Comparison of ENCODE assay signal across 12 cellular contexts in genomic region chr1:67710417-67710816, GRCh38. TPM values are rescaled to one million over a fixed set of nuclear protein-coding genes. Genes with fewer than 3 reads are reported as not detected.
DNase-seq lines count a peak whose midpoint lies in the region; ATAC-seq and TF ChIP-seq lines count a peak whose summit lies in the region.
"Had no signal": no experiment of that assay in that cellular context is flagged by ENCODE, and none has a peak within 500 bp of the region (broad histone marks: within the 10 kb centered on the region; RNA-seq: fewer than 3 reads in every experiment).

No MANE protein-coding gene starts in this region.

- H3K27me3 ChIP-seq in A673 (replicated peaks; ENCODE audit: insufficient read depth, low read depth, low read length, poor library complexity) (no peaks in the 10 kb centered on the region), mesendoderm (ENCODE audit: insufficient read depth, low read length, poor library complexity) (no peaks in the 10 kb centered on the region), PC-9 (ENCODE audit: insufficient read depth, low read depth) (no peaks in the 10 kb centered on the region)
- no peaks in the 10 kb centered on the region for H3K27me3 ChIP-seq in CD8-positive, alpha-beta T cell (ENCODE audit: insufficient read depth, low read length)
- H3K27me3 ChIP-seq: dorsolateral prefrontal cortex had no signal

- H3K79me2 ChIP-seq in mesendoderm (ENCODE audit: control insufficient read depth, insufficient read depth, low read length) (no peaks in the 10 kb centered on the region), PC-9 (ENCODE audit: low read depth) (peaks cover 4% of the 10 kb centered on the region; the same call in 1 of the 2 replicates)

- BruUV-seq in A673 (replicated peaks; lab: Mats Ljungman, UMichigan): no TSS peak
- BruUV-seq in PC-9 (replicated peaks; lab: Mats Ljungman, UMichigan): no TSS peak

- ATAC-seq in CD8-positive, alpha-beta T cell: no peak
- ATAC-seq in HG03175 (IDR thresholded peaks at IDR 0.05; ENCODE audit: unreplicated experiment): no peak
- ATAC-seq: stimulated activated effector memory CD8-positive, alpha-beta T cell treated with anti-CD3 and anti-CD28 coated beads, Interleukin-12 subunit alpha, Interleukin-12 subunit beta, amount 100 ng/mL, for 72 hours had no signal

- no peak overlapping the region for H3K4me3 Mint-ChIP-seq in CD8-positive, alpha-beta T cell
- H3K4me3 Mint-ChIP-seq: stimulated activated effector memory CD8-positive, alpha-beta T cell treated with anti-CD3 and anti-CD28 coated beads, Interleukin-12 subunit alpha, Interleukin-12 subunit beta, amount 100 ng/mL, for 72 hours had no signal

- H3K56ac ChIP-seq in mesendoderm (ENCODE audit: low read length): peak overlapping the region; percentile 75

- H3K36me3 ChIP-seq in A673 (ENCODE audit: insufficient read depth, low read length, poor library complexity, severe bottlenecking): peaks cover 4% of the 10 kb centered on the region
- no peaks in the 10 kb centered on the region for H3K36me3 ChIP-seq in mesendoderm (ENCODE audit: control insufficient read depth, insufficient read depth, low read length)
- H3K36me3 ChIP-seq in CD8-positive, alpha-beta T cell (ENCODE audit: insufficient read depth, low read length): no peaks in the 10 kb centered on the region
- no peaks in the 10 kb centered on the region; the same call in 1 of the 2 replicates for H3K36me3 ChIP-seq in PC-9 (ENCODE audit: low read depth)

- H3K9ac ChIP-seq in mesendoderm (ENCODE audit: low read length): no peak overlapping the region

- H4K5ac ChIP-seq in mesendoderm (ENCODE audit: low read length): no peak overlapping the region

- H2AK5ac ChIP-seq in mesendoderm (ENCODE audit: low read length): no peak overlapping the region

- no peak overlapping the region for H3K27ac Mint-ChIP-seq in CD8-positive, alpha-beta T cell
- H3K27ac Mint-ChIP-seq: activated T-helper 2 cell treated with anti-CD3 and anti-CD28 coated beads, Interferon-gamma antibody, Interleukin-2, Interleukin-4, amounts not matched to agents 10 μg/mL and 5 μg/mL and 100 μg/mL, durations not matched to agents 14 hours and 24 hours and 36 hours; stimulated activated effector memory CD8-positive, alpha-beta T cell treated with anti-CD3 and anti-CD28 coated beads, Interleukin-12 subunit alpha, Interleukin-12 subunit beta, amount 100 ng/mL, for 72 hours had no signal

- no peaks in the 10 kb centered on the region for H3K79me1 ChIP-seq in mesendoderm (ENCODE audit: low read length)

- CTCF ChIA-PET in A673 (lab: Charles Lee) (no interaction called here), PC-9 (lab: Charles Lee) (no interaction called here)
- CTCF ChIA-PET in CD8-positive, alpha-beta T cell (lab: Charles Lee): no interaction called here

- no peaks in the 10 kb centered on the region for H3K4me1 Mint-ChIP-seq in CD8-positive, alpha-beta T cell (ENCODE audit: low read depth)
- H3K4me1 Mint-ChIP-seq: stimulated activated effector memory CD8-positive, alpha-beta T cell treated with anti-CD3 and anti-CD28 coated beads, Interleukin-12 subunit alpha, Interleukin-12 subunit beta, amount 100 ng/mL, for 72 hours had no signal

- DNase-seq in A673 (ENCODE audit: low spot score) (peak; percentile 41), M059J (ENCODE audit: low read depth) (peak; percentile 76), coronary artery (ENCODE audit: low spot score) (no peak), mesendoderm (no peak), PC-9 (no peak)
- DNase-seq in central memory CD4-positive, alpha-beta T cell: no peak
- DNase-seq in CD8-positive, alpha-beta T cell: no peak
- DNase-seq: dorsolateral prefrontal cortex, KG1 had no signal

- peaks cover 9% of the 10 kb centered on the region for H3F3A ChIP-seq in PC-9 (ENCODE audit: insufficient read depth, low read depth)

- H3K4me3 ChIP-seq in A673 (ENCODE audit: low read depth, low read length, poor library complexity, severe bottlenecking): no peak overlapping the region
- H3K4me3 ChIP-seq in coronary artery: peak overlapping the region; percentile 22
- no peak overlapping the region for H3K4me3 ChIP-seq in mesendoderm (ENCODE audit: low read length)
- no peak overlapping the region for H3K4me3 ChIP-seq in CD8-positive, alpha-beta T cell (ENCODE audit: low read depth, low read length)
- H3K4me3 ChIP-seq in PC-9: no peak overlapping the region
- H3K4me3 ChIP-seq: dorsolateral prefrontal cortex had no signal

- H3K27me3 Mint-ChIP-seq in CD8-positive, alpha-beta T cell (ENCODE audit: low read depth): no peaks in the 10 kb centered on the region

- no peak overlapping the region for H2AFZ ChIP-seq in PC-9

- intact Hi-C loops in A673 (cut with micrococcal nuclease; ENCODE audit: unreplicated experiment): no loop called here
- intact Hi-C loops in CD8-positive, alpha-beta T cell (cut with DNase I, micrococcal nuclease): no loop called here
- intact Hi-C loops in PC-9 (cut with micrococcal nuclease; ENCODE audit: unreplicated experiment): no loop called here

- no peaks in the 10 kb centered on the region for H3K9me2 ChIP-seq in PC-9 (ENCODE audit: insufficient read depth)

- H3K23ac ChIP-seq in mesendoderm (ENCODE audit: low read length): no peak overlapping the region

- H3K9me3 ChIP-seq in A673 (ENCODE audit: low read depth, low read length, poor library complexity, severe bottlenecking) (no peaks in the 10 kb centered on the region), PC-9 (ENCODE audit: insufficient read depth, low read depth) (no peaks in the 10 kb centered on the region)
- no peaks in the 10 kb centered on the region for H3K9me3 ChIP-seq in CD8-positive, alpha-beta T cell (ENCODE audit: low read length)

- POLR2A ChIA-PET in A673 (lab: Charles Lee; ENCODE audit: low non-redundant PET): interaction anchor here (0.8 kb wide), 1 partner anchor 40 kb away, joined by 4 read pairs; no protein-coding TSS in a partner anchor
- POLR2A ChIA-PET in CD8-positive, alpha-beta T cell (lab: Charles Lee): no interaction called here
- POLR2A ChIA-PET in PC-9 (lab: Charles Lee; ENCODE audit: unreplicated experiment): interaction anchor here (0.7 kb wide), 1 partner anchor 153 kb away, joined by 5 read pairs; no protein-coding TSS in a partner anchor

- H4K20me1 ChIP-seq in PC-9 (ENCODE audit: insufficient read depth): no peaks in the 10 kb centered on the region

- H2BK120ac ChIP-seq in mesendoderm (ENCODE audit: low read depth, low read length): no peak overlapping the region

- no peak overlapping the region for H2BK15ac ChIP-seq in mesendoderm (replicated peaks; ENCODE audit: low read depth)

- WGBS in mesendoderm (ENCODE audit: extremely low coverage, insufficient coverage, low lambda C conversion rate): no CpG with 5 or more reads among the region's 5 CpGs

- H3K4me1 ChIP-seq in A673 (ENCODE audit: insufficient read depth, low read length, poor library complexity, severe bottlenecking): peaks cover 23% of the 10 kb centered on the region
- H3K4me1 ChIP-seq in mesendoderm (ENCODE audit: control insufficient read depth, low read depth, low read length): peaks cover 12% of the 10 kb centered on the region
- H3K4me1 ChIP-seq in CD8-positive, alpha-beta T cell (ENCODE audit: insufficient read depth, low read length): no peaks in the 10 kb centered on the region
- H3K4me1 ChIP-seq in PC-9 (replicated peaks; ENCODE audit: insufficient read depth): peaks cover 25% of the 10 kb centered on the region

- H3K9me3 Mint-ChIP-seq in CD8-positive, alpha-beta T cell: no peaks in the 10 kb centered on the region
- H3K9me3 Mint-ChIP-seq: activated T-helper 2 cell treated with anti-CD3 and anti-CD28 coated beads, Interferon-gamma antibody, Interleukin-2, Interleukin-4, amounts not matched to agents 10 μg/mL and 5 μg/mL and 100 μg/mL, durations not matched to agents 14 hours and 24 hours and 36 hours; stimulated activated effector memory CD8-positive, alpha-beta T cell treated with anti-CD3 and anti-CD28 coated beads, Interleukin-12 subunit alpha, Interleukin-12 subunit beta, amount 100 ng/mL, for 72 hours had no signal

- H3K4ac ChIP-seq in mesendoderm (ENCODE audit: low read depth, low read length): no peak overlapping the region

- H3K4me2 ChIP-seq in mesendoderm (ENCODE audit: low read length) (no peak overlapping the region), PC-9 (no peak overlapping the region)

- H3K27ac ChIP-seq in A673 (ENCODE audit: low read depth, low read length, poor library complexity, severe bottlenecking) (peak overlapping the region; percentile 38), coronary artery (peak overlapping the region; percentile 75 to 86), mesendoderm (ENCODE audit: low read depth, low read length) (no peak overlapping the region), PC-9 (no peak overlapping the region)
- H3K27ac ChIP-seq in CD8-positive, alpha-beta T cell (ENCODE audit: low read depth, low read length): no peak overlapping the region
- H3K27ac ChIP-seq: dorsolateral prefrontal cortex had no signal

- TF ChIP-seq CTCF in A673 (conservative IDR thresholded peaks at IDR 0.05; ENCODE audit: low read depth, low read length) (no peak), coronary artery (IDR thresholded peaks at IDR 0.05) (no peak), PC-9 (conservative IDR thresholded peaks at IDR 0.05) (no peak)
- no peak for TF ChIP-seq CTCF in CD8-positive, alpha-beta T cell (IDR thresholded peaks at IDR 0.05)

- H3K36me3 Mint-ChIP-seq in CD8-positive, alpha-beta T cell: no peaks in the 10 kb centered on the region
- H3K36me3 Mint-ChIP-seq: stimulated activated effector memory CD8-positive, alpha-beta T cell treated with anti-CD3 and anti-CD28 coated beads, Interleukin-12 subunit alpha, Interleukin-12 subunit beta, amount 100 ng/mL, for 72 hours had no signal

- H2BK5ac ChIP-seq in mesendoderm (ENCODE audit: low read length): no peak overlapping the region

- no peak overlapping the region for H3K18ac ChIP-seq in mesendoderm (ENCODE audit: low read length)

- H4K8ac ChIP-seq in mesendoderm (ENCODE audit: low read depth, low read length): no peak overlapping the region

RNA-seq across cellular contexts. Expression of gene GADD45A, which starts 25.4 kb away (rescaled TPM):
- 34.7 and 39.7 TPM in 2 replicates for total RNA-seq in A673 (2021)
- 46.6 and 48.8 TPM in 2 replicates for total RNA-seq in M059J (2014; rRNA removed; shearing (Covaris generic))
- polyA plus RNA-seq in mesendoderm (2013, experiment 1 of 2): 33.2 TPM
- 33.5 TPM for polyA plus RNA-seq in mesendoderm (2013, experiment 2 of 2)
- 100 to 1,000 TPM; 194 to 196 TPM for total RNA-seq in CD8-positive, alpha-beta T cell
- total RNA-seq in PC-9 (2021): 63.6 and 112 TPM in 2 replicates

Comparison
In these comparisons a context has a peak if more than half of its experiments do, and no peak if none do; other contexts are left out.
1. DNase-seq: peak in A673 (single experiment) and M059J (single experiment); none in coronary artery (single experiment), mesendoderm (single experiment), central memory CD4-positive, alpha-beta T cell (single experiment), CD8-positive, alpha-beta T cell (0 of 7) and PC-9 (0 of 2).
2. H3K27ac ChIP-seq: peak in A673 (single experiment) and coronary artery (2 of 2); none in mesendoderm (single experiment), CD8-positive, alpha-beta T cell (single experiment) and PC-9 (single experiment).